ENCODE assay signal across 8 cellular contexts in genomic region chr4:10116625-10117423, GRCh38. TPM values are rescaled to one million over a fixed set of nuclear protein-coding genes. Genes with fewer than 3 reads are reported as not detected.
A peak's percentile ranks its signal among the peaks of the same experiment; 100 is the strongest.
DNase-seq lines count a peak whose midpoint lies in the region; ATAC-seq, FAIRE-seq and TF ChIP-seq lines count a peak whose summit lies in the region.

A gene with protein sequence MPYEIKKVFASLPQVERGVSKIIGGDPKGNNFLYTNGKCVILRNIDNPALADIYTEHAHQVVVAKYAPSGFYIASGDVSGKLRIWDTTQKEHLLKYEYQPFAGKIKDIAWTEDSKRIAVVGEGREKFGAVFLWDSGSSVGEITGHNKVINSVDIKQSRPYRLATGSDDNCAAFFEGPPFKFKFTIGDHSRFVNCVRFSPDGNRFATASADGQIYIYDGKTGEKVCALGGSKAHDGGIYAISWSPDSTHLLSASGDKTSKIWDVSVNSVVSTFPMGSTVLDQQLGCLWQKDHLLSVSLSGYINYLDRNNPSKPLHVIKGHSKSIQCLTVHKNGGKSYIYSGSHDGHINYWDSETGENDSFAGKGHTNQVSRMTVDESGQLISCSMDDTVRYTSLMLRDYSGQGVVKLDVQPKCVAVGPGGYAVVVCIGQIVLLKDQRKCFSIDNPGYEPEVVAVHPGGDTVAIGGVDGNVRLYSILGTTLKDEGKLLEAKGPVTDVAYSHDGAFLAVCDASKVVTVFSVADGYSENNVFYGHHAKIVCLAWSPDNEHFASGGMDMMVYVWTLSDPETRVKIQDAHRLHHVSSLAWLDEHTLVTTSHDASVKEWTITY (minus strand): TSS chr4:10116799. CDS start chr4:10116666, 133 bp downstream.

- peak within 1 kb of the TSS; percentile 90 for H4K8ac ChIP-seq in trophoblast cell (ENCODE audit: low read depth, low read length)

- H3K14ac ChIP-seq in trophoblast cell (ENCODE audit: low read length) = peak within 1 kb of the TSS; percentile 74

- H2AFZ ChIP-seq in trophoblast cell (ENCODE audit: insufficient read depth, low read length, poor library complexity) = peak within 1 kb of the TSS; percentile 79

- H3K23ac ChIP-seq in trophoblast cell (ENCODE audit: low read length) = no peak within 1 kb of the TSS

- H3K18ac ChIP-seq in trophoblast cell (ENCODE audit: low read length) = peak within 1 kb of the TSS; percentile 96

- H4K91ac ChIP-seq in trophoblast cell (ENCODE audit: low read depth, low read length) = peak within 1 kb of the TSS; percentile 97

- peak within 1 kb of the TSS; percentile 97 for H3K9ac ChIP-seq in adipocyte (ENCODE audit: low read length)
- peak within 1 kb of the TSS; percentile 96 for H3K9ac ChIP-seq in trophoblast cell (ENCODE audit: low read length)

- peak in 1 of 2 donors; percentile 99 for TF ChIP-seq EP300 in tibial nerve (IDR thresholded peaks at IDR 0.05)

- peaks cover 33% of the 10 kb centered on the region for H3K36me3 ChIP-seq in adipocyte (ENCODE audit: control insufficient read depth, insufficient read depth, low read length, severe bottlenecking)
- H3K36me3 ChIP-seq in cardiac muscle cell = peaks cover 29% of the 10 kb centered on the region
- peaks cover 33 to 38% of the 10 kb centered on the region in 2 experiments for H3K36me3 ChIP-seq in trophoblast cell (ENCODE audit: control insufficient read depth in 1 of 2, insufficient read depth in 2 of 2, low read length in 2 of 2)
- peaks cover 0 to 34% (median 2%) of the 10 kb centered on the region in 3 donors for H3K36me3 ChIP-seq in tibial nerve

- H3K9me3 ChIP-seq in adipocyte (ENCODE audit: control insufficient read depth, low read length) = no peaks in the 10 kb centered on the region
- no peaks in the 10 kb centered on the region for H3K9me3 ChIP-seq in cardiac muscle cell (ENCODE audit: low read depth)
- no peaks in the 10 kb centered on the region for H3K9me3 ChIP-seq in trophoblast cell (ENCODE audit: insufficient read depth, low read depth, low read length)
- H3K9me3 ChIP-seq in tibial nerve = no peaks in the 10 kb centered on the region

- peaks cover 20% of the 10 kb centered on the region for H3K79me1 ChIP-seq in trophoblast cell (ENCODE audit: low read length)

- peak within 1 kb of the TSS; percentile 58 for H4K12ac ChIP-seq in trophoblast cell (ENCODE audit: low read depth, low read length)

- FAIRE-seq in GM12891 (lab: Jason Lieb, UNC) = peak; percentile 94

- H3K79me2 ChIP-seq in trophoblast cell (ENCODE audit: control insufficient read depth, insufficient read depth, low read length, poor library complexity) = peaks cover 43% of the 10 kb centered on the region

- H2BK120ac ChIP-seq in trophoblast cell (ENCODE audit: insufficient read depth, low read length, poor library complexity) = peak within 1 kb of the TSS; percentile 85

- TF ChIP-seq POLR2A in GM12891 (IDR thresholded peaks at IDR 0.05; ENCODE audit: low read depth, low read length) = peak; percentile 98
- TF ChIP-seq POLR2A in tibial nerve (IDR thresholded peaks at IDR 0.05) = peak; percentile 96 to 98

- H3K4me1 ChIP-seq in adipocyte (ENCODE audit: control insufficient read depth, insufficient read depth, low read length) (peaks cover 16% of the 10 kb centered on the region), cardiac muscle cell (ENCODE audit: low read depth) (peaks cover 49% of the 10 kb centered on the region), trophoblast cell (ENCODE audit: control insufficient read depth in 1 of 2, insufficient read depth in 2 of 2, low read length in 2 of 2) (peaks cover 23 to 26% of the 10 kb centered on the region in 2 experiments), tibial nerve (peaks cover 0 to 54% (median 40%) of the 10 kb centered on the region in 4 donors)

- H3K4me2 ChIP-seq in trophoblast cell (ENCODE audit: low read length) = peak within 1 kb of the TSS; percentile 74

- H2AK5ac ChIP-seq in trophoblast cell (ENCODE audit: low read length) = peak within 1 kb of the TSS; percentile 64

- peak within 1 kb of the TSS; percentile 89 for H3K4ac ChIP-seq in trophoblast cell (ENCODE audit: low read depth, low read length)

- peak within 1 kb of the TSS; percentile 99 for H3K27ac ChIP-seq in cardiac muscle cell
- peak within 1 kb of the TSS; percentile 93 for H3K27ac ChIP-seq in trophoblast cell (ENCODE audit: low read depth, low read length)
- H3K27ac ChIP-seq in tibial nerve = peak within 1 kb of the TSS; percentile 97 to 100 (median 98)

- peak within 1 kb of the TSS; percentile 34 for H2BK12ac ChIP-seq in trophoblast cell (ENCODE audit: low read length)

- H2BK5ac ChIP-seq in trophoblast cell (ENCODE audit: low read depth, low read length, poor library complexity) = peak within 1 kb of the TSS; percentile 97

- no CpG with 5 or more reads among the region's 90 CpGs for WGBS in trophoblast cell (ENCODE audit: extremely low coverage, insufficient coverage, insufficient read length)
- WGBS in tibial nerve, 2 donors = 0 to 1% methylated on average over 42 to 60 of the region's 90 CpGs

- peak; percentile 91 for ATAC-seq in HG02763 (IDR thresholded peaks at IDR 0.05; ENCODE audit: unreplicated experiment)

- DNase-seq in GM12891 (ENCODE audit: insufficient read length, low spot score) (peak; percentile 92), NCI-H1417 treated with DMSO at 0.1 percent for 48 hours (lab: John Stamatoyannopoulos, UW) (peak; percentile 46), T follicular helper cell (ENCODE audit: low read depth) (peak; percentile 91), adipocyte (ENCODE audit: low read depth) (peak; percentile 98), cardiac muscle cell (ENCODE audit: low read depth in 1 of 2, low spot score in 1 of 2) (peak; percentile 97 to 98), trophoblast cell (peak; percentile 96 to 97), tibial nerve (ENCODE audit: low spot score in 2 of 2) (peak; percentile 93 to 96)

- H3K4me3 ChIP-seq in adipocyte (ENCODE audit: low read length) (peak within 1 kb of the TSS; percentile 92), cardiac muscle cell (peak within 1 kb of the TSS; percentile 52), trophoblast cell (ENCODE audit: low read depth, low read length) (peak within 1 kb of the TSS; percentile 95), tibial nerve (peak within 1 kb of the TSS; percentile 71 to 91 (median 84))

- no peak for TF ChIP-seq CTCF in cardiac muscle cell (IDR thresholded peaks at IDR 0.05; ENCODE audit: low read depth, low read length)
- TF ChIP-seq CTCF in tibial nerve (IDR thresholded peaks at IDR 0.05) = peak in 1 of 5 experiments; percentile 17

- H3K27me3 ChIP-seq in adipocyte (replicated peaks; ENCODE audit: control insufficient read depth, insufficient read depth, low read length) (no peaks in the 10 kb centered on the region), cardiac muscle cell (no peaks in the 10 kb centered on the region), trophoblast cell (ENCODE audit: insufficient read depth, low read length) (no peaks in the 10 kb centered on the region), tibial nerve (peaks cover 0 to 2% of the 10 kb centered on the region in 2 donors)

TF ChIP-seq in GM12891, 5 proteins besides CTCF, POLR2A, EP300 and RAD21:
- TF ChIP-seq POLR2AphosphoS5 (IDR thresholded peaks at IDR 0.05; ENCODE audit: low read depth, low read length) (peak; percentile 98), POU2F2 (IDR thresholded peaks at IDR 0.05; ENCODE audit: low read depth, low read length) (peak; percentile 82), TAF1 (IDR thresholded peaks at IDR 0.05; ENCODE audit: low read depth, low read length) (peak; percentile 88), SPI1 (IDR thresholded peaks at IDR 0.05; ENCODE audit: low read depth, low read length) (no peak), PAX5 (IDR thresholded peaks at IDR 0.05; ENCODE audit: insufficient read depth, low read length, severe bottlenecking) (no peak)

RNA-seq across cellular contexts. Expression of the gene that starts here (rescaled TPM):
- polyA plus RNA-seq in GM12891 (2012; ENCODE audit: low read depth, missing spikeins) = 199 TPM
- total RNA-seq in cardiac muscle cell = 198 and 258 TPM in 2 replicates
- polyA plus RNA-seq in cardiac muscle cell = 276 and 347 TPM in 2 replicates
- 349 and 360 TPM in 2 replicates for polyA plus RNA-seq in trophoblast cell (2013)
- total RNA-seq in tibial nerve = 100 to 1,000 TPM; 142 to 204 (median 148) TPM

Comparison
In these comparisons a context has a peak if more than half of its experiments do, and no peak if none do; other contexts are left out.
1. Peak in every context shown above with its lines: DNase-seq, ATAC-seq, H3K4me3 ChIP-seq and H3K27ac ChIP-seq.
2. DNase-seq: peak in every context shown above with its lines; median percentile 98 in adipocyte; 98 in cardiac muscle cell; 96 in trophoblast cell; 94 in tibial nerve; 92 in GM12891; 91 in T follicular helper cell; 46 in NCI-H1417 treated with DMSO at 0.1 percent for 48 hours.